ENCODE assay signal across 1 cellular context in genomic region chr20:45832619-45833018, GRCh38.
A peak's percentile ranks its signal among the peaks of the same experiment; 100 is the strongest.
TF ChIP-seq lines count a peak whose summit lies in the region.

No MANE protein-coding gene starts in this region.

TF ChIP-seq in HepG2, 621 proteins besides CTCF, POLR2A, EP300 and RAD21:
- no peak for TF ChIP-seq TCF12 (IDR thresholded peaks at IDR 0.05)
- 0 out of 2 replicates have a peak, but pooled peaks have one; percentile 1 for TF ChIP-seq TCF12 (CRISPR knock-in tag; IDR thresholded peaks at IDR 0.05)
- TF ChIP-seq HMGXB3 (CRISPR knock-in tag; IDR thresholded peaks at IDR 0.05; ENCODE audit: borderline replicate concordance), result 0 out of 2 replicates have a peak, but pooled peaks have one; percentile 1
- TF ChIP-seq ZNF552 (CRISPR knock-in tag; IDR thresholded peaks at IDR 0.05; ENCODE audit: borderline replicate concordance), result 0 out of 2 replicates have a peak, but pooled peaks have one; percentile 37
- 0 out of 2 replicates have a peak, but pooled peaks have one; percentile 0 for TF ChIP-seq ZNF629 (CRISPR knock-in tag; conservative IDR thresholded peaks at IDR 0.05)
- TF ChIP-seq SMYD3 (CRISPR knock-in tag; IDR thresholded peaks at IDR 0.05), result no peak
- TF ChIP-seq ZNF619 (CRISPR knock-in tag; IDR thresholded peaks at IDR 0.05), result 0 out of 2 replicates have a peak, but pooled peaks have one; percentile 41
- no peak for TF ChIP-seq KIAA2018 (CRISPR knock-in tag; IDR thresholded peaks at IDR 0.05; ENCODE audit: borderline replicate concordance)
- TF ChIP-seq ZNF446 (CRISPR knock-in tag; IDR thresholded peaks at IDR 0.05), result no peak
- TF ChIP-seq ZNF142 (CRISPR knock-in tag; IDR thresholded peaks at IDR 0.05), result peak; percentile 36; the same call in 1 of the 2 replicates
- TF ChIP-seq KLF12 (CRISPR knock-in tag; IDR thresholded peaks at IDR 0.05; ENCODE audit: borderline replicate concordance), result 0 out of 2 replicates have a peak, but pooled peaks have one; percentile 22
- peak; percentile 40; the same call in 1 of the 2 replicates for TF ChIP-seq SP4 (CRISPR knock-in tag; IDR thresholded peaks at IDR 0.05)
- 0 out of 2 replicates have a peak, but pooled peaks have one; percentile 4 for TF ChIP-seq ZSCAN31 (CRISPR knock-in tag; IDR thresholded peaks at IDR 0.05; ENCODE audit: low read depth)
